ENCODE assay signal across 11 cellular contexts in genomic region chr3:52108302-52109232, GRCh38. TPM values are rescaled to one million over a fixed set of nuclear protein-coding genes. Genes with fewer than 3 reads are reported as not detected.
A peak's percentile ranks its signal among the peaks of the same experiment; 100 is the strongest.
DNase-seq lines count a peak whose midpoint lies in the region; ATAC-seq, FAIRE-seq and TF ChIP-seq lines count a peak whose summit lies in the region.
"Had no signal": no experiment of that assay in that cellular context is flagged by ENCODE, and none has a peak within 500 bp of the region (broad histone marks: within the 10 kb centered on the region; RNA-seq: fewer than 3 reads in every experiment).

No MANE protein-coding gene starts in this region.

- peaks cover 2% of the 10 kb centered on the region for H3K4me1 Mint-ChIP-seq in T-helper 17 cell
- no peaks in the 10 kb centered on the region for H3K4me1 Mint-ChIP-seq in Caco-2 (ENCODE audit: low read depth, unreplicated experiment)

- H3K4me1 ChIP-seq in Caco-2, result no peaks in the 10 kb centered on the region

- H3K4me3 ChIP-seq in Caco-2 (ENCODE audit: low read depth, low read length), result no peak overlapping the region
- H3K4me3 ChIP-seq: tibial nerve had no signal

- H3K9me3 Mint-ChIP-seq in Caco-2 (ENCODE audit: unreplicated experiment), result no peaks in the 10 kb centered on the region

- no peaks in the 10 kb centered on the region for H3K36me3 Mint-ChIP-seq in T-helper 17 cell (ENCODE audit: low read depth)
- H3K36me3 Mint-ChIP-seq in Caco-2 (ENCODE audit: insufficient read depth, unreplicated experiment), result peaks cover 6% of the 10 kb centered on the region

- intact Hi-C loops in cardiac septum (cut with DNase I) (loop anchor here (1.0 kb wide), 2 partner anchors 52 to 103 kb away; partner anchors contain the start of gene DUSP7), Caco-2 (cut with micrococcal nuclease; ENCODE audit: unreplicated experiment) (no loop called here)

- BruUV-seq in Caco-2 (replicated peaks; lab: Mats Ljungman, UMichigan), result no TSS peak

- DNase-seq in GM12891 (ENCODE audit: insufficient read length, low spot score), result no peak
- DNase-seq in T-helper 17 cell, result no peak
- peak; percentile 85 for DNase-seq in cardiac septum (ENCODE audit: low spot score)
- DNase-seq in retina, result peak; percentile 45
- no peak for DNase-seq in Caco-2
- no peak for DNase-seq in activated CD4-positive, CD25-positive, alpha-beta regulatory T cell (lab: John Stamatoyannopoulos, UW)
- DNase-seq in HT-29 (ENCODE audit: low spot score), result no peak
- DNase-seq: activated CD4-positive, alpha-beta T cell treated with anti-CD3 and anti-CD28 coated beads, Interleukin-2, amount 50 U/mL, for 1 hour; NCI-H1694 had no signal

- H3K27ac Mint-ChIP-seq in T-helper 17 cell (peak overlapping the region; percentile 11), Caco-2 (ENCODE audit: unreplicated experiment) (no peak overlapping the region)

- no peak for TF ChIP-seq CTCF in Caco-2 (IDR thresholded peaks at IDR 0.05; ENCODE audit: insufficient read depth in 1 of 2, low read depth in 1 of 2, low read length in 1 of 2, severe bottlenecking in 1 of 2, unreplicated experiment in 1 of 2)

- H3K9me3 ChIP-seq in T-helper 17 cell (ENCODE audit: control insufficient read depth, low read length, poor library complexity, severe bottlenecking) (no peaks in the 10 kb centered on the region), Caco-2 (no peaks in the 10 kb centered on the region)
- H3K9me3 ChIP-seq: tibial nerve had no signal

- POLR2A ChIA-PET in Caco-2 (lab: Charles Lee), result no interaction called here

- H3K27me3 ChIP-seq in Caco-2 (replicated peaks; ENCODE audit: control insufficient read depth, insufficient read depth, low read length), result no peaks in the 10 kb centered on the region
- H3K27me3 ChIP-seq: tibial nerve had no signal

- H3K27me3 Mint-ChIP-seq in T-helper 17 cell, result no peaks in the 10 kb centered on the region
- no peaks in the 10 kb centered on the region for H3K27me3 Mint-ChIP-seq in Caco-2 (ENCODE audit: insufficient read depth, unreplicated experiment)

- CTCF ChIA-PET in Caco-2 (lab: Charles Lee), result interaction anchor here (0.6 to 1.1 kb wide), 2 partner anchors 51 to 104 kb away, joined by 3 read pairs; no protein-coding TSS in a partner anchor

- H3K4me3 Mint-ChIP-seq in T-helper 17 cell (no peak overlapping the region), Caco-2 (ENCODE audit: unreplicated experiment) (no peak overlapping the region)

- ATAC-seq in T-helper 17 cell, result no peak
- ATAC-seq in GM21381 (IDR thresholded peaks at IDR 0.05; ENCODE audit: unreplicated experiment), result no peak

- no peaks in the 10 kb centered on the region; the same call in 1 of the 2 replicates for H3K36me3 ChIP-seq in Caco-2 (ENCODE audit: control insufficient read depth, insufficient read depth, low read length)
- H3K36me3 ChIP-seq: tibial nerve had no signal

- no peak for TF ChIP-seq POLR2A in GM12891 (IDR thresholded peaks at IDR 0.05; ENCODE audit: low read depth, low read length)

- peak; percentile 48 for FAIRE-seq in GM12891 (lab: Jason Lieb, UNC)

TF ChIP-seq in GM12891, 5 proteins besides CTCF, POLR2A, EP300 and RAD21:
- TF ChIP-seq SPI1 (IDR thresholded peaks at IDR 0.05; ENCODE audit: low read depth, low read length), result no peak
- no peak for TF ChIP-seq POU2F2 (IDR thresholded peaks at IDR 0.05; ENCODE audit: low read depth, low read length)
- no peak for TF ChIP-seq PAX5 (IDR thresholded peaks at IDR 0.05; ENCODE audit: insufficient read depth, low read length, severe bottlenecking)
- TF ChIP-seq TAF1 (IDR thresholded peaks at IDR 0.05; ENCODE audit: low read depth, low read length), result no peak
- TF ChIP-seq POLR2AphosphoS5 (IDR thresholded peaks at IDR 0.05; ENCODE audit: low read depth, low read length), result no peak

RNA-seq across cellular contexts. Expression of gene POC1A, which starts 45.7 kb away (rescaled TPM):
- polyA plus RNA-seq in GM12891 (2012; ENCODE audit: low read depth, missing spikeins), result 10.3 TPM
- total RNA-seq in T-helper 17 cell (1 to 10 TPM in 1 of 2 donors, under 1 TPM in 1; 0.47 to 1.4 TPM), cardiac septum (1.5 TPM), Caco-2 (2022) (28.3 and 32.2 TPM in 2 replicates)
- total RNA-seq in HT-29 (2014; rRNA removed; shearing (Covaris generic)), result 25.2 and 27.4 TPM in 2 replicates

RNA-seq across cellular contexts. Expression of gene DUSP7, which starts 52.2 kb away (rescaled TPM):
- polyA plus RNA-seq in GM12891 (2012; ENCODE audit: low read depth, missing spikeins), result 4.1 TPM
- total RNA-seq in T-helper 17 cell (10 to 100 TPM; 15.8 to 18.6 TPM), cardiac septum (21.2 TPM), Caco-2 (2022) (8.4 and 9.9 TPM in 2 replicates)
- total RNA-seq in HT-29 (2014; rRNA removed; shearing (Covaris generic)), result 15.7 and 18.5 TPM in 2 replicates

Comparison
In these comparisons a context has a peak if more than half of its experiments do, and no peak if none do; other contexts are left out.
1. DNase-seq: peak in cardiac septum (single experiment) and retina (single experiment); none in GM12891 (single experiment), T-helper 17 cell (0 of 3), Caco-2 (0 of 2), activated CD4-positive, CD25-positive, alpha-beta regulatory T cell (0 of 4) and HT-29 (single experiment).
2. RNA of gene POC1A, which starts 45.7 kb away (total RNA-seq): 28.3 to 32.2 TPM in Caco-2 and 25.2 to 27.4 TPM in HT-29; 1.5 TPM in cardiac septum (single experiment) and 0.47 to 1.4 TPM in T-helper 17 cell; every median in the first group is over 10 times any median in the second.